In genomic region chr14:37413504-37414003, GRCh38 we compare ENCODE assay signal across 1 cellular context.
TF ChIP-seq lines count a peak whose summit lies in the region.

No MANE protein-coding gene starts in this region.

TF ChIP-seq in HepG2, 621 proteins besides CTCF, POLR2A, EP300 and RAD21 (continued from another document and continues in another):
- TF ChIP-seq GRHL1 (CRISPR knock-in tag; conservative IDR thresholded peaks at IDR 0.05) (no peak), RAD51 (IDR thresholded peaks at IDR 0.05; ENCODE audit: borderline replicate concordance) (no peak), SP2 (CRISPR knock-in tag; IDR thresholded peaks at IDR 0.05) (no peak), ZNF724P (CRISPR knock-in tag; IDR thresholded peaks at IDR 0.05; ENCODE audit: borderline replicate concordance) (no peak), MIER2 (CRISPR knock-in tag; IDR thresholded peaks at IDR 0.05) (no peak), GLI4 (CRISPR knock-in tag; IDR thresholded peaks at IDR 0.05; ENCODE audit: borderline replicate concordance) (0 out of 2 replicates have a peak, but pooled peaks have one; percentile 51), ZNF737 (CRISPR knock-in tag; IDR thresholded peaks at IDR 0.05; ENCODE audit: borderline replicate concordance) (no peak), CHD4 (IDR thresholded peaks at IDR 0.05; ENCODE audit: borderline replicate concordance, low read length) (peak; percentile 83; the same call in 1 of the 2 replicates), ZNF878 (CRISPR knock-in tag; IDR thresholded peaks at IDR 0.05) (no peak), ZNF7 (CRISPR knock-in tag; IDR thresholded peaks at IDR 0.05) (0 out of 2 replicates have a peak, but pooled peaks have one; percentile 12), TCF12 (IDR thresholded peaks at IDR 0.05) (no peak), TCF12 (CRISPR knock-in tag; IDR thresholded peaks at IDR 0.05) (no peak), HDAC6 (IDR thresholded peaks at IDR 0.05; ENCODE audit: low read depth, low read length) (no peak), HOXA5 (CRISPR knock-in tag; IDR thresholded peaks at IDR 0.05) (no peak), TAF1 (CRISPR knock-in tag; IDR thresholded peaks at IDR 0.05) (no peak), CREB1 (IDR thresholded peaks at IDR 0.05) (no peak), CREB1 (CRISPR knock-in tag; IDR thresholded peaks at IDR 0.05) (peak; percentile 28; the same call in 1 of the 2 replicates), ISL2 (CRISPR knock-in tag; IDR thresholded peaks at IDR 0.05) (peak; percentile 97), FOXP1 (IDR thresholded peaks at IDR 0.05) (no peak), FOXP1 (CRISPR knock-in tag; IDR thresholded peaks at IDR 0.05) (peak; percentile 93), CEBPB (IDR thresholded peaks at IDR 0.05; ENCODE audit: borderline replicate concordance, low read depth, low read length) (no peak), ARID2 (CRISPR knock-in tag; IDR thresholded peaks at IDR 0.05; ENCODE audit: borderline replicate concordance) (no peak), USF2 (IDR thresholded peaks at IDR 0.05; ENCODE audit: low read depth, low read length) (no peak), USF2 (CRISPR knock-in tag; IDR thresholded peaks at IDR 0.05; ENCODE audit: borderline replicate concordance) (no peak), ZNF775 (CRISPR knock-in tag; IDR thresholded peaks at IDR 0.05; ENCODE audit: borderline replicate concordance) (no peak), ZNF770 (CRISPR knock-in tag; IDR thresholded peaks at IDR 0.05) (no peak), NFE2 (CRISPR knock-in tag; IDR thresholded peaks at IDR 0.05) (no peak), IKZF4 (CRISPR knock-in tag; IDR thresholded peaks at IDR 0.05; ENCODE audit: borderline replicate concordance, low read depth, not compliant biosample characterization) (no peak), HNRNPH1 (optimal IDR thresholded peaks at IDR 0.05; ENCODE audit: low read depth, low read length) (no peak), ZBTB39 (CRISPR knock-in tag; IDR thresholded peaks at IDR 0.05) (no peak), SOX6 (IDR thresholded peaks at IDR 0.05) (no peak), SOX6 (CRISPR knock-in tag; IDR thresholded peaks at IDR 0.05) (peak; percentile 97), MEIS2 (CRISPR knock-in tag; IDR thresholded peaks at IDR 0.05) (no peak), ASH2L (IDR thresholded peaks at IDR 0.05; ENCODE audit: insufficient read length, low read depth, low read length) (peak; percentile 34), ATF3 (CRISPR knock-in tag; IDR thresholded peaks at IDR 0.05) (no peak), ZFP1 (CRISPR knock-in tag; IDR thresholded peaks at IDR 0.05) (peak; percentile 92), PREB (CRISPR knock-in tag; IDR thresholded peaks at IDR 0.05) (no peak), ZGPAT (CRISPR knock-in tag; IDR thresholded peaks at IDR 0.05) (peak; percentile 75), JUNB (CRISPR knock-in tag; IDR thresholded peaks at IDR 0.05; ENCODE audit: borderline replicate concordance) (no peak), ZNF788 (CRISPR knock-in tag; IDR thresholded peaks at IDR 0.05; ENCODE audit: borderline replicate concordance) (no peak), NCOA2 (CRISPR knock-in tag; IDR thresholded peaks at IDR 0.05) (peak; percentile 92), NRL (CRISPR knock-in tag; IDR thresholded peaks at IDR 0.05; ENCODE audit: borderline replicate concordance) (no peak), NBN (conservative IDR thresholded peaks at IDR 0.05) (no peak), PHF21A (CRISPR knock-in tag; IDR thresholded peaks at IDR 0.05) (no peak; the same call in 1 of the 2 replicates), HNRNPLL (IDR thresholded peaks at IDR 0.05; ENCODE audit: low read depth, low read length, poor library complexity, severe bottlenecking) (no peak), ZNF543 (CRISPR knock-in tag; IDR thresholded peaks at IDR 0.05) (no peak), SETDB1 (CRISPR knock-in tag; IDR thresholded peaks at IDR 0.05; ENCODE audit: borderline replicate concordance) (no peak), CEBPG (CRISPR knock-in tag; IDR thresholded peaks at IDR 0.05) (peak; percentile 61), TOPORS (CRISPR knock-in tag; IDR thresholded peaks at IDR 0.05) (no peak), ZFP62 (CRISPR knock-in tag; IDR thresholded peaks at IDR 0.05) (no peak), NR0B2 (CRISPR knock-in tag; IDR thresholded peaks at IDR 0.05) (no peak), MAFK (conservative IDR thresholded peaks at IDR 0.05 in 1 of 2, IDR thresholded peaks at IDR 0.05 in 1 of 2; ENCODE audit: low read length in 2 of 2) (no peak), SALL1 (CRISPR knock-in tag; IDR thresholded peaks at IDR 0.05) (no peak; the same call in 1 of the 2 replicates), SNRNP70 (IDR thresholded peaks at IDR 0.05; ENCODE audit: low read depth, low read length) (no peak), ZBTB21 (CRISPR knock-in tag; IDR thresholded peaks at IDR 0.05) (no peak)
